Comparison of ENCODE assay signal across 1 cellular context in genomic region chr5:95042040-95042439, GRCh38.
A peak's percentile ranks its signal among the peaks of the same experiment; 100 is the strongest.
TF ChIP-seq lines count a peak whose summit lies in the region.

No MANE protein-coding gene starts in this region.

TF ChIP-seq in HEK293, 187 proteins besides CTCF, POLR2A, EP300 and RAD21 (continued from another document and continues in another):
- TF ChIP-seq ZNF280D (tag by site-specific recombination; IDR thresholded peaks at IDR 0.05) (no peak), ZNF629 (tag by site-specific recombination; IDR thresholded peaks at IDR 0.05) (0 out of 2 replicates have a peak, but pooled peaks have one; percentile 20), BCL11B (tag by site-specific recombination; IDR thresholded peaks at IDR 0.05; ENCODE audit: low read depth) (no peak), ZNF548 (tag by site-specific recombination; IDR thresholded peaks at IDR 0.05) (no peak), ZNF513 (tag by site-specific recombination; IDR thresholded peaks at IDR 0.05) (peak; percentile 26; the same call in 1 of the 2 replicates), ZNF2 (tag by site-specific recombination; IDR thresholded peaks at IDR 0.05) (no peak), ZNF133 (tag by site-specific recombination; IDR thresholded peaks at IDR 0.05) (peak; percentile 65; the same call in 1 of the 2 replicates), ZNF121 (tag by site-specific recombination; IDR thresholded peaks at IDR 0.05) (no peak), ZNF658 (tag by site-specific recombination; IDR thresholded peaks at IDR 0.05) (no peak), ZNF19 (tag by site-specific recombination; IDR thresholded peaks at IDR 0.05; ENCODE audit: low read depth) (no peak), ZBTB44 (tag by site-specific recombination; IDR thresholded peaks at IDR 0.05) (peak; percentile 82; the same call in 1 of the 2 replicates), GLI2 (tag by site-specific recombination; IDR thresholded peaks at IDR 0.05; ENCODE audit: borderline replicate concordance, low read depth) (peak; percentile 64; the same call in 1 of the 2 replicates), FEZF1 (tag by site-specific recombination; IDR thresholded peaks at IDR 0.05) (peak; percentile 75), ZNF24 (tag by site-specific recombination; IDR thresholded peaks at IDR 0.05) (peak; percentile 77), ZNF791 (tag by site-specific recombination; IDR thresholded peaks at IDR 0.05) (no peak), ZBTB11 (tag by site-specific recombination; conservative IDR thresholded peaks at IDR 0.05; ENCODE audit: low read depth) (no peak), HOXD13 (CRISPR knock-in tag; IDR thresholded peaks at IDR 0.05; ENCODE audit: borderline replicate concordance) (no peak), ZNF248 (tag by site-specific recombination; IDR thresholded peaks at IDR 0.05) (no peak), ZSCAN30 (tag by site-specific recombination; IDR thresholded peaks at IDR 0.05) (0 out of 2 replicates have a peak, but pooled peaks have one; percentile 39), ZNF221 (tag by site-specific recombination; IDR thresholded peaks at IDR 0.05; ENCODE audit: borderline replicate concordance) (no peak), REST (tag by site-specific recombination; IDR thresholded peaks at IDR 0.05) (no peak), PRDM4 (tag by site-specific recombination; IDR thresholded peaks at IDR 0.05) (peak; percentile 62; the same call in 1 of the 2 replicates), ZNF335 (tag by site-specific recombination; conservative IDR thresholded peaks at IDR 0.05) (peak; percentile 45; the same call in 1 of the 2 replicates), ZNF645 (tag by site-specific recombination; IDR thresholded peaks at IDR 0.05) (no peak), ZBTB1 (tag by site-specific recombination; IDR thresholded peaks at IDR 0.05) (no peak), ZNF521 (tag by site-specific recombination; IDR thresholded peaks at IDR 0.05) (no peak), ZIC2 (tag by site-specific recombination; IDR thresholded peaks at IDR 0.05) (no peak), ZBTB7A (tag by site-specific recombination; IDR thresholded peaks at IDR 0.05; ENCODE audit: low read depth) (no peak), ZNF274 (IDR thresholded peaks at IDR 0.05; ENCODE audit: low read length) (no peak), ZNF274 (tag by site-specific recombination; IDR thresholded peaks at IDR 0.05; ENCODE audit: borderline replicate concordance) (no peak), KLF17 (tag by site-specific recombination; IDR thresholded peaks at IDR 0.05) (no peak), ZNF670 (tag by site-specific recombination; IDR thresholded peaks at IDR 0.05; ENCODE audit: low read depth) (no peak), PRDM6 (tag by site-specific recombination; IDR thresholded peaks at IDR 0.05) (peak; percentile 80), YY2 (tag by site-specific recombination; IDR thresholded peaks at IDR 0.05) (no peak), ZNF580 (tag by site-specific recombination; IDR thresholded peaks at IDR 0.05) (no peak), BCL6B (tag by site-specific recombination; IDR thresholded peaks at IDR 0.05) (no peak)
